In the genomic region with DNA sequence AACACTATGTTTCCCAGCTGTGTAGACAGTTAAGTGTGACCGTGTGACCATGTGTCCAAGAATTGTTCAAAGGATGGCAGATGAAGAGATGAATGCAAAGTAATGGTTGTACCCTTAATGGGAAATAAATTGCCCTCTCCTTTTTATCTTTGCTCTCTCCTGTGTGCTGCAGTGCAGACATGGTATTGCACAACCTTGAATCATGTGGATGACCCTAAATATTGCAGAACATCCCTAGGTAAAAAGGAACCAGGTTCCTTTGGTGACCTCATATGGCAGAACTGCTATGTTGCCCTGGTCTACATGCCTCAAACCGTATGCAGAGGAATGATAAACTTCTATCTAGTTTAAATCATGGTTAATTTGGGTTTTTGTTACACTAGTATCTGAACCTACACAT, we compare ENCODE assay signal across 22 cellular contexts.
"Had no signal": no experiment of that assay in that cellular context is flagged by ENCODE, and none has a peak within 500 bp of the region (broad histone marks: within the 10 kb centered on the region; RNA-seq: fewer than 3 reads in every experiment).

No MANE protein-coding gene starts in this region.

- H3K36me3 ChIP-seq: MG63 had no signal

- H3K4me3 ChIP-seq: MG63 had no signal

- H3K27me3 ChIP-seq: MG63 had no signal

- ATAC-seq: Panc1, PC-3 had no signal

- DNase-seq: KBM-7, MG63, NCI-H1092, NCI-H1105 treated with DMSO at 0.1 percent for 48 hours, NCI-H1417 treated with DMSO at 0.1 percent for 48 hours, NCI-H146, NCI-H1694 treated with DMSO at 0.1 percent for 48 hours, NCI-H1930, NCI-H2081, NCI-H2107, NCI-H2227 treated with DMSO at 0.1 percent for 48 hours, NCI-H446, NCI-H510A, NCI-H524 treated with DMSO at 0.1 percent for 48 hours, NCI-H69, NCI-H774, PC-3, SHP77, SK-N-SH, T-helper 2 cell had no signal

- H3K4me2 ChIP-seq: SK-N-SH had no signal

- H3K9ac ChIP-seq: SK-N-SH had no signal

- H3K9me3 ChIP-seq: MG63, SK-N-SH had no signal

- H3K27ac ChIP-seq: RWPE1 had no signal
